In genomic region chr14:92539875-92540274, GRCh38 we compare ENCODE assay signal across 9 cellular contexts. TPM values are rescaled to one million over a fixed set of nuclear protein-coding genes. Genes with fewer than 3 reads are reported as not detected.
DNase-seq lines count a peak whose midpoint lies in the region; TF ChIP-seq lines count a peak whose summit lies in the region.
"Had no signal": no experiment of that assay in that cellular context is flagged by ENCODE, and none has a peak within 500 bp of the region (broad histone marks: within the 10 kb centered on the region; RNA-seq: fewer than 3 reads in every experiment).

No MANE protein-coding gene starts in this region.

- POLR2A ChIA-PET in RWPE1 (lab: Yijun Ruan, JAX; ENCODE audit: low non-redundant PET) = interaction anchor here (0.6 kb wide), 1 partner anchor 25 kb away, joined by 4 read pairs; no protein-coding TSS in a partner anchor

- H3K36me3 ChIP-seq in ACC112 (ENCODE audit: insufficient read depth, low read length) (peaks cover 8% of the 10 kb centered on the region; the same call in 1 of the 2 replicates), fibroblast of lung (ENCODE audit: control insufficient read depth, insufficient read depth, low read length) (no peaks in the 10 kb centered on the region), ovary (no peaks in the 10 kb centered on the region)

- H3K27ac ChIP-seq in ACC112 (ENCODE audit: low read depth, low read length) = peak overlapping the region; percentile 95
- peak overlapping the region; percentile 71 for H3K27ac ChIP-seq in RWPE1
- peak overlapping the region; percentile 92 for H3K27ac ChIP-seq in fibroblast of lung (ENCODE audit: insufficient read depth, low read length)
- H3K27ac ChIP-seq in ovary = peak overlapping the region; percentile 41 to 84

- intact Hi-C loops in ovary (cut with DNase I) = no loop called here

- TF ChIP-seq POLR2A in ovary (IDR thresholded peaks at IDR 0.05) = no peak

- 64 to 67% (median 67%) methylated on average over 12 of the region's 12 CpGs for WGBS in ovary, 3 donors

- no peak for TF ChIP-seq EP300 in ovary (IDR thresholded peaks at IDR 0.05)

- no peaks in the 10 kb centered on the region for H4K20me1 ChIP-seq in fibroblast of lung (ENCODE audit: control insufficient read depth, extremely low read depth, insufficient read depth, low read length)

- DNase-seq in RWPE1 (ENCODE audit: low spot score) (no peak), fibroblast of lung (ENCODE audit: low read depth in 2 of 2) (peak in 1 of 2 donors; percentile 82), ovary (peak in 3 of 5 donors; percentile 18 to 58 (median 40)), NCI-H226 (no peak), NCI-H1048 (lab: John Stamatoyannopoulos, UW) (no peak), SIG-M5 treated with dmso at 0.1 percent for 504 hours (lab: John Stamatoyannopoulos, UW; ENCODE audit: unreplicated experiment) (no peak), KG1 (lab: John Stamatoyannopoulos, UW) (no peak)
- DNase-seq: SHP77 treated with DMSO at 0.1 percent for 48 hours had no signal

- H3K27me3 ChIP-seq in ACC112 (ENCODE audit: insufficient read depth, low read length) = no peaks in the 10 kb centered on the region
- no peaks in the 10 kb centered on the region for H3K27me3 ChIP-seq in fibroblast of lung (ENCODE audit: control insufficient read depth, insufficient read depth, low read length)
- no peaks in the 10 kb centered on the region for H3K27me3 ChIP-seq in ovary

- H3K79me2 ChIP-seq in ACC112 (ENCODE audit: control insufficient read depth, insufficient read depth, low read length, unreplicated experiment) (peaks cover 21% of the 10 kb centered on the region), fibroblast of lung (ENCODE audit: control insufficient read depth, insufficient read depth, low read length) (peaks cover 24% of the 10 kb centered on the region)

- CTCF ChIA-PET in RWPE1 (lab: Yijun Ruan, JAX) = no interaction called here

- no peak overlapping the region for H3K4me3 ChIP-seq in ACC112 (ENCODE audit: low read depth, low read length)
- peak overlapping the region in 1 of 4 experiments; percentile 2 for H3K4me3 ChIP-seq in fibroblast of lung (replicated peaks in 1 of 4; ENCODE audit: control extremely low read depth in 1 of 4, insufficient read depth in 1 of 4, low read depth in 3 of 4, low read length in 4 of 4)
- no peak overlapping the region for H3K4me3 ChIP-seq in ovary

- peak overlapping the region; percentile 66 for H3K9ac ChIP-seq in fibroblast of lung (ENCODE audit: insufficient read depth, low read length)

- H3K4me2 ChIP-seq in fibroblast of lung (ENCODE audit: extremely low read depth, insufficient read depth, low read length) = peak overlapping the region; percentile 59

- H2AFZ ChIP-seq in ACC112 (ENCODE audit: low read length, unreplicated experiment) (no peak overlapping the region), fibroblast of lung (ENCODE audit: low read length) (no peak overlapping the region)

- TF ChIP-seq CTCF in RWPE1 (conservative IDR thresholded peaks at IDR 0.05; ENCODE audit: low read depth) = no peak
- no peak for TF ChIP-seq CTCF in fibroblast of lung (conservative IDR thresholded peaks at IDR 0.05 in 1 of 2, IDR thresholded peaks at IDR 0.05 in 1 of 2; ENCODE audit: low read depth in 1 of 2, low read length in 2 of 2)
- no peak for TF ChIP-seq CTCF in ovary (IDR thresholded peaks at IDR 0.05)

- H3K9me3 ChIP-seq in fibroblast of lung (ENCODE audit: control insufficient read depth, insufficient read depth, low read depth, low read length) (no peaks in the 10 kb centered on the region), ovary (no peaks in the 10 kb centered on the region)

- H3K4me1 ChIP-seq in ACC112 (ENCODE audit: control insufficient read depth, insufficient read depth, low read length, unreplicated experiment) (peaks cover 26% of the 10 kb centered on the region), fibroblast of lung (ENCODE audit: control insufficient read depth, extremely low read depth, insufficient read depth, low read length) (peaks cover 23% of the 10 kb centered on the region), ovary (ENCODE audit: insufficient read depth) (peaks cover 15% of the 10 kb centered on the region)

RNA-seq across cellular contexts. Expression of gene RIN3, which starts 26.3 kb away (rescaled TPM):
- total RNA-seq in fibroblast of lung = 5.4 and 8.9 TPM in 2 replicates
- 9.2 and 10.2 TPM in 2 replicates for polyA plus RNA-seq in fibroblast of lung
- polyA plus RNA-seq in fibroblast of lung (2012) = 22.7 and 24.7 TPM in 2 replicates
- polyA minus RNA-seq in fibroblast of lung (ENCODE audit: low replicate concordance) = 32.9 and 48.0 TPM in 2 replicates
- 10 to 100 TPM in 5 of 7 donors, 1 to 10 TPM in 2; 6.2 to 27.9 (median 17.0) TPM for total RNA-seq in ovary
- 1 to 10 TPM; 3.8 to 8.1 TPM for polyA plus RNA-seq in ovary

Comparison
In these comparisons a context has a peak if more than half of its experiments do, and no peak if none do; other contexts are left out.
1. DNase-seq: peak in ovary (3 of 5); none in RWPE1 (single experiment), NCI-H226 (single experiment), NCI-H1048 (single experiment), SIG-M5 treated with dmso at 0.1 percent for 504 hours (single experiment) and KG1 (single experiment).
2. Peak in every context shown above with its lines, with median percentiles within 50 percentile points of each other: H3K27ac ChIP-seq.